3 cellular contexts compared by ENCODE assay signal in genomic region chr2:240146141-240146561, GRCh38.
TF ChIP-seq lines count a peak whose summit lies in the region.

No MANE protein-coding gene starts in this region.

TF ChIP-seq in SK-N-SH, 30 proteins besides CTCF, POLR2A, EP300 and RAD21 (continues in another document):
- TF ChIP-seq ELF1 (IDR thresholded peaks at IDR 0.05) (no peak), GATA2 (CRISPR knock-in tag; IDR thresholded peaks at IDR 0.05) (no peak), TAF1 (IDR thresholded peaks at IDR 0.05; ENCODE audit: borderline replicate concordance, low read depth, low read length) (no peak), NFIC (IDR thresholded peaks at IDR 0.05; ENCODE audit: borderline replicate concordance) (no peak), MEF2A (IDR thresholded peaks at IDR 0.05; ENCODE audit: borderline replicate concordance, low read depth) (no peak), SIN3A (IDR thresholded peaks at IDR 0.05; ENCODE audit: borderline replicate concordance, low read depth, low read length) (no peak), RCOR1 (IDR thresholded peaks at IDR 0.05; ENCODE audit: low read length) (no peak), IRF3 (IDR thresholded peaks at IDR 0.05; ENCODE audit: low read depth, low read length) (no peak), CHD2 (IDR thresholded peaks at IDR 0.05; ENCODE audit: low read length, partially characterized antibody) (no peak), ZBTB33 (IDR thresholded peaks at IDR 0.05; ENCODE audit: borderline replicate concordance, low read depth) (no peak), FOXJ3 (CRISPR knock-in tag; IDR thresholded peaks at IDR 0.05) (no peak), YY1 (IDR thresholded peaks at IDR 0.05; ENCODE audit: low read depth) (no peak), RXRA (IDR thresholded peaks at IDR 0.05; ENCODE audit: borderline replicate concordance, low read depth) (no peak), JUND (IDR thresholded peaks at IDR 0.05) (no peak), PBX3 (IDR thresholded peaks at IDR 0.05) (no peak), MXI1 (IDR thresholded peaks at IDR 0.05; ENCODE audit: low read depth, low read length) (no peak)

TF ChIP-seq in SK-N-SH treated with all-trans-retinoic acid at 6 μM for 48 hours, 23 proteins besides CTCF, POLR2A, EP300 and RAD21:
- no peak for TF ChIP-seq POU6F1 (CRISPR knock-in tag; IDR thresholded peaks at IDR 0.05; ENCODE audit: borderline replicate concordance, low read depth)
- TF ChIP-seq ZC3H10 (CRISPR knock-in tag; IDR thresholded peaks at IDR 0.05): no peak
- TF ChIP-seq OSR1 (CRISPR knock-in tag; IDR thresholded peaks at IDR 0.05): no peak
- TF ChIP-seq ARNTL (CRISPR knock-in tag; IDR thresholded peaks at IDR 0.05; ENCODE audit: borderline replicate concordance, low read depth): no peak
- TF ChIP-seq SNAI2 (CRISPR knock-in tag; IDR thresholded peaks at IDR 0.05): no peak
- TF ChIP-seq ZFP3 (CRISPR knock-in tag; IDR thresholded peaks at IDR 0.05): no peak
- TF ChIP-seq CSDC2 (CRISPR knock-in tag; IDR thresholded peaks at IDR 0.05): no peak
- no peak for TF ChIP-seq ZNF8 (CRISPR knock-in tag; IDR thresholded peaks at IDR 0.05)

TF ChIP-seq in K562, 482 proteins besides CTCF, POLR2A, EP300 and RAD21:
- peak; percentile 11; the same call in 1 of the 2 replicates for TF ChIP-seq NFIC (IDR thresholded peaks at IDR 0.05)
- TF ChIP-seq ZBTB1 (CRISPR knock-in tag; IDR thresholded peaks at IDR 0.05; ENCODE audit: borderline replicate concordance, low read depth): no peak
- TF ChIP-seq SRSF7 (optimal IDR thresholded peaks at IDR 0.05; ENCODE audit: low read depth, low read length): no peak
- TF ChIP-seq POLR2B (IDR thresholded peaks at IDR 0.05; ENCODE audit: low read depth, partially characterized antibody): no peak
